Comparison of ENCODE assay signal across 10 cellular contexts in the genomic region with DNA sequence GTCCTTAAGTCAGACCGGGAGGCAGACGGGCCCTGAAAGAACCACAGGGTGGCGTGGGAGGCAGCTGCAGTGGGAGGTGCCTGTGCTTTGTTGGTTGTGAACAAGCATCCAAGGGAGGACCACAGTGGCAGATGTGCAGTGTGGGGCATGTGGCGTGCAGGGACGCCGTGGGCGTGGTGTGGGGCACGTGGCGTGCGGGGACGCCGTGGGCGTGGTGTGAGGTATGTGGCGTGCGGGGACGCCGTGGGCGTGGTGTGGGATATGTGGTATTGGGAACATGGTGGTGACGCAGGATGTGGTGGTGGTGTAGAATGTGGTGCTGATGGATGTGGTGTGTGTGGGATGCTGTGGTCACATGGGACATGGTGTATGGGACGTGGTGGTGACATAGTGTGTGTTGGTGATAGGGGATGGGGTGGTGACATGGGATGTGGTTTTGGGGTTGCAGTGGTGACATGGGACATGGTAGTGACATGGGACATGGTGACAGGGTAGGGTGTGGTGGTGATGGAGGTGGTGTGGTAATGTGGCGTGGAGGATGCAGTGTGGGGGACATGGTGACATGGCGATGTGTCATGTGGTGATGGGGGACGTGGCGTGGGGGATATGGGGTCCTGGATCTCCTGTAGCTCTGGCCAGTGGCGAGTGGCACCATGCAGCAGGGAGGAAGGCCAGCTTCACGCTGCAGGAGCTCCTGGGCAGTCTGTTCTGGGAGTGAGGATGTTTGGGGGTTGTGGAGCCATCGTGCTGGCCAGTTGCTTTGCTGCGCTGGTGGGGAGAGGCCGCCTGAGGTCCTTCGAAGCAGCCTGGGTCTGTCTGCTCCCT.
DNase-seq lines count a peak whose midpoint lies in the region; ATAC-seq, FAIRE-seq and TF ChIP-seq lines count a peak whose summit lies in the region.
"Had no signal": no experiment of that assay in that cellular context is flagged by ENCODE, and none has a peak within 500 bp of the region (broad histone marks: within the 10 kb centered on the region; RNA-seq: fewer than 3 reads in every experiment).

No MANE protein-coding gene starts in this region.

- POLR2A ChIA-PET in activated CD4-positive, alpha-beta memory T cell treated with anti-CD3 and anti-CD28 coated beads for 36 hours (lab: Charles Lee): no interaction called here

- peaks cover 12 to 23% of the 10 kb centered on the region in 2 experiments for H3K9me3 ChIP-seq in CD4-positive, CD25-positive, alpha-beta regulatory T cell (ENCODE audit: control insufficient read depth in 2 of 2, low read length in 2 of 2)
- no peaks in the 10 kb centered on the region for H3K9me3 ChIP-seq in BE2C

- H3K36me3 Mint-ChIP-seq in CD4-positive, CD25-positive, alpha-beta regulatory T cell: peaks cover 23% of the 10 kb centered on the region
- H3K36me3 Mint-ChIP-seq in activated CD4-positive, alpha-beta memory T cell treated with anti-CD3 and anti-CD28 coated beads for 36 hours: peaks cover 32% of the 10 kb centered on the region

- H3K4me3 Mint-ChIP-seq in CD4-positive, CD25-positive, alpha-beta regulatory T cell: peak overlapping the region in 2 of 4 donors; percentile 22 to 67
- peak overlapping the region; percentile 25 for H3K4me3 Mint-ChIP-seq in activated CD4-positive, alpha-beta memory T cell treated with anti-CD3 and anti-CD28 coated beads for 36 hours

- no peak for TF ChIP-seq CTCF in bronchial epithelial cell (IDR thresholded peaks at IDR 0.05; ENCODE audit: insufficient read depth, low read length, severe bottlenecking)
- TF ChIP-seq CTCF in brain microvascular endothelial cell (IDR thresholded peaks at IDR 0.05; ENCODE audit: low read depth, low read length, missing control alignments): no peak
- TF ChIP-seq CTCF in BE2C (IDR thresholded peaks at IDR 0.05; ENCODE audit: low read depth, low read length): no peak

- H3K27ac Mint-ChIP-seq in CD4-positive, CD25-positive, alpha-beta regulatory T cell: peak overlapping the region in 2 of 3 donors; percentile 32 to 62
- peak overlapping the region; percentile 81 for H3K27ac Mint-ChIP-seq in activated CD4-positive, alpha-beta memory T cell treated with anti-CD3 and anti-CD28 coated beads for 36 hours

- intact Hi-C loops in activated CD4-positive, alpha-beta memory T cell treated with anti-CD3 and anti-CD28 coated beads for 36 hours (cut with micrococcal nuclease): loop anchor here (1.0 kb wide), 1 partner anchor 44 kb away; no protein-coding TSS in a partner anchor

- no peaks in the 10 kb centered on the region for H3K27me3 Mint-ChIP-seq in CD4-positive, CD25-positive, alpha-beta regulatory T cell
- H3K27me3 Mint-ChIP-seq in activated CD4-positive, alpha-beta memory T cell treated with anti-CD3 and anti-CD28 coated beads for 36 hours: peaks cover 2% of the 10 kb centered on the region

- no peaks in the 10 kb centered on the region for H3K36me3 ChIP-seq in CD4-positive, CD25-positive, alpha-beta regulatory T cell (ENCODE audit: control insufficient read depth, insufficient read depth, low read length)
- no peaks in the 10 kb centered on the region for H3K36me3 ChIP-seq in bronchial epithelial cell (ENCODE audit: control insufficient read depth, insufficient read depth, low read length)
- no peaks in the 10 kb centered on the region for H3K36me3 ChIP-seq in brain microvascular endothelial cell (replicated peaks)
- H3K36me3 ChIP-seq in BE2C: no peaks in the 10 kb centered on the region

- no peak overlapping the region for H3K4me3 ChIP-seq in CD4-positive, CD25-positive, alpha-beta regulatory T cell (ENCODE audit: low read depth, low read length)
- H3K4me3 ChIP-seq in bronchial epithelial cell (ENCODE audit: low read depth, low read length): no peak overlapping the region
- no peak overlapping the region for H3K4me3 ChIP-seq in brain microvascular endothelial cell (ENCODE audit: low read depth, low read length)
- H3K4me3 ChIP-seq in BE2C (ENCODE audit: low read depth, low read length): no peak overlapping the region

- DNase-seq in CD4-positive, CD25-positive, alpha-beta regulatory T cell: peak; percentile 5 to 45 (median 22)
- peak; percentile 84 for DNase-seq in activated CD4-positive, alpha-beta memory T cell treated with anti-CD3 and anti-CD28 coated beads for 36 hours
- DNase-seq in bronchial epithelial cell (ENCODE audit: low read depth) (no peak), brain microvascular endothelial cell (no peak), cerebellar cortex (ENCODE audit: low spot score) (no peak), BE2C (no peak)
- DNase-seq in stimulated activated CD4-positive, alpha-beta T cell treated with anti-CD3 and anti-CD28 coated beads, Interleukin-2, amount 100 ng/mL, for 4 hours (ENCODE audit: low read depth): peak; percentile 17
- DNase-seq: hypothalamus had no signal

- FAIRE-seq in bronchial epithelial cell (lab: Jason Lieb, UNC): peak; percentile 81

- CTCF ChIA-PET in activated CD4-positive, alpha-beta memory T cell treated with anti-CD3 and anti-CD28 coated beads for 36 hours (lab: Charles Lee): interaction anchor here (0.6 kb wide), 1 partner anchor 264 kb away, joined by 3 read pairs; no protein-coding TSS in a partner anchor

- peaks cover 3% of the 10 kb centered on the region for H3K4me1 ChIP-seq in CD4-positive, CD25-positive, alpha-beta regulatory T cell (ENCODE audit: control insufficient read depth, insufficient read depth, low read length, poor library complexity, severe bottlenecking)
- H3K4me1 ChIP-seq in BE2C: no peaks in the 10 kb centered on the region

- no peak overlapping the region for H3K27ac ChIP-seq in CD4-positive, CD25-positive, alpha-beta regulatory T cell (ENCODE audit: insufficient read depth, low read length, poor library complexity, severe bottlenecking)
- H3K27ac ChIP-seq in brain microvascular endothelial cell: no peak overlapping the region
- H3K27ac ChIP-seq: RWPE1 had no signal

- ATAC-seq in CD4-positive, CD25-positive, alpha-beta regulatory T cell (ENCODE audit: low read depth in 2 of 2): peak; percentile 51 to 58
- ATAC-seq in GM21447 (IDR thresholded peaks at IDR 0.05; ENCODE audit: unreplicated experiment): no peak

- peaks cover 0 to 24% (median 6%) of the 10 kb centered on the region in 4 donors for H3K4me1 Mint-ChIP-seq in CD4-positive, CD25-positive, alpha-beta regulatory T cell
- H3K4me1 Mint-ChIP-seq in activated CD4-positive, alpha-beta memory T cell treated with anti-CD3 and anti-CD28 coated beads for 36 hours (ENCODE audit: low read depth): peaks cover 25% of the 10 kb centered on the region

- H3K9me3 Mint-ChIP-seq in CD4-positive, CD25-positive, alpha-beta regulatory T cell: peaks cover 0 to 29% (median 5%) of the 10 kb centered on the region in 7 donors
- peaks cover 31% of the 10 kb centered on the region for H3K9me3 Mint-ChIP-seq in activated CD4-positive, alpha-beta memory T cell treated with anti-CD3 and anti-CD28 coated beads for 36 hours

- no peaks in the 10 kb centered on the region for H3K27me3 ChIP-seq in CD4-positive, CD25-positive, alpha-beta regulatory T cell (ENCODE audit: control insufficient read depth, insufficient read depth, low read length)
- H3K27me3 ChIP-seq in bronchial epithelial cell (ENCODE audit: control insufficient read depth, insufficient read depth, low read length): no peaks in the 10 kb centered on the region
- no peaks in the 10 kb centered on the region for H3K27me3 ChIP-seq in brain microvascular endothelial cell (replicated peaks)
- H3K27me3 ChIP-seq in BE2C: no peaks in the 10 kb centered on the region

- in situ Hi-C loops in brain microvascular endothelial cell (cut with HindIII; ENCODE audit: low pct_ligation_motif_present, low sequenced_read_pairs): no loop called here

Comparison
In these comparisons a context has a peak if more than half of its experiments do, and no peak if none do; other contexts are left out.
1. DNase-seq: peak in CD4-positive, CD25-positive, alpha-beta regulatory T cell (3 of 3), activated CD4-positive, alpha-beta memory T cell treated with anti-CD3 and anti-CD28 coated beads for 36 hours (single experiment) and stimulated activated CD4-positive, alpha-beta T cell treated with anti-CD3 and anti-CD28 coated beads, Interleukin-2, amount 100 ng/mL, for 4 hours (single experiment); none in bronchial epithelial cell (single experiment), brain microvascular endothelial cell (single experiment), cerebellar cortex (single experiment) and BE2C (single experiment).